ENCODE assay signal across 2 cellular contexts in genomic region chr5:132823481-132824050, GRCh38.
TF ChIP-seq lines count a peak whose summit lies in the region.

No MANE protein-coding gene starts in this region.

TF ChIP-seq in GM23338, 12 proteins besides CTCF, POLR2A, EP300 and RAD21:
- TF ChIP-seq REST (IDR thresholded peaks at IDR 0.05; ENCODE audit: unreplicated experiment) (no peak), JUNB (IDR thresholded peaks at IDR 0.05; ENCODE audit: unreplicated experiment) (no peak), ETS1 (IDR thresholded peaks at IDR 0.05) (no peak), STAT1 (IDR thresholded peaks at IDR 0.05; ENCODE audit: unreplicated experiment) (no peak), EZH2 (IDR thresholded peaks at IDR 0.05; ENCODE audit: low read depth, unreplicated experiment) (no peak), EZH2phosphoT487 (IDR thresholded peaks at IDR 0.05; ENCODE audit: unreplicated experiment) (no peak), ZNF331 (CRISPR knock-in tag; IDR thresholded peaks at IDR 0.05; ENCODE audit: low read depth) (no peak), NANOG (IDR thresholded peaks at IDR 0.05; ENCODE audit: borderline replicate concordance) (no peak), POLR2AphosphoS5 (IDR thresholded peaks at IDR 0.05; ENCODE audit: low read depth) (no peak), ZNF462 (CRISPR knock-in tag; IDR thresholded peaks at IDR 0.05) (no peak), CREB1 (CRISPR knock-in tag; IDR thresholded peaks at IDR 0.05; ENCODE audit: low read depth) (no peak), ZNF114 (CRISPR knock-in tag; IDR thresholded peaks at IDR 0.05) (no peak)
TF ChIP-seq in GM23338: peak in this region for 0.

TF ChIP-seq in K562, 482 proteins besides CTCF, POLR2A, EP300 and RAD21:
- TF ChIP-seq USF2 (CRISPR knock-in tag; IDR thresholded peaks at IDR 0.05) (no peak), POLR2G (IDR thresholded peaks at IDR 0.05; ENCODE audit: low read depth, low read length) (peak; percentile 22), ZNF561 (CRISPR knock-in tag; conservative IDR thresholded peaks at IDR 0.05) (no peak), GABPA (tag; conservative IDR thresholded peaks at IDR 0.05; ENCODE audit: low read depth) (no peak), RBFOX2 (IDR thresholded peaks at IDR 0.05; ENCODE audit: low read depth, low read length) (0 out of 2 replicates have a peak, but pooled peaks have one; percentile 28)
